Comparison of ENCODE assay signal across 27 cellular contexts in genomic region chr3:161660706-161661105, GRCh38.
"Had no signal": no experiment of that assay in that cellular context is flagged by ENCODE, and none has a peak within 500 bp of the region (broad histone marks: within the 10 kb centered on the region; RNA-seq: fewer than 3 reads in every experiment).

No MANE protein-coding gene starts in this region.

- H3K9me3 ChIP-seq: left lung, lower lobe of right lung, mucosa of descending colon, ovary, right atrium auricular region, right lobe of liver, transverse colon, upper lobe of left lung, vagina had no signal

- H3K27me3 ChIP-seq: left lung, ovary, right atrium auricular region, right lobe of liver, transverse colon, upper lobe of left lung, vagina had no signal

- H3K36me3 Mint-ChIP-seq: mesothelial cell of epicardium; naive thymus-derived CD4-positive, alpha-beta T cell; natural killer cell treated with Interleukin-12 subunit alpha and Interleukin-12 subunit beta and Interleukin-15 and Interleukin-18, amount 100 ng/mL, for 72 hours; stimulated activated memory B cell treated with anti-CD40 and anti-IgM and Interleukin-4, amounts not matched to agents 10 μg/mL and 1 μg/mL and 100 μg/mL, for 72 hours had no signal

- H3K9me3 Mint-ChIP-seq: stimulated activated naive CD8-positive, alpha-beta T cell treated with anti-CD3 and anti-CD28 coated beads, Interleukin-15, amount 100 ng/mL, for 72 hours had no signal

- H3K4me2 ChIP-seq: smooth muscle cell had no signal

- H3K27me3 Mint-ChIP-seq: naive thymus-derived CD4-positive, alpha-beta T cell; natural killer cell treated with Interleukin-12 subunit alpha and Interleukin-12 subunit beta and Interleukin-15 and Interleukin-18, amount 100 ng/mL, for 72 hours; progenitor cell of endocrine pancreas; stimulated activated memory B cell treated with anti-CD40 and anti-IgM and Interleukin-4, amounts not matched to agents 10 μg/mL and 1 μg/mL and 100 μg/mL, for 72 hours; stimulated activated naive CD8-positive, alpha-beta T cell treated with anti-CD3 and anti-CD28 coated beads, Interleukin-15, amount 100 ng/mL, for 72 hours had no signal

- DNase-seq: hippocampal formation; kidney glomerular epithelial cell; left cardiac atrium; left lung; lower lobe of right lung; mammary epithelial cell; mesenchymal stem cell; mucosa of descending colon; naive thymus-derived CD4-positive, alpha-beta T cell; ovary; right lobe of liver; stimulated activated CD4-positive, alpha-beta T cell treated with anti-CD3 and anti-CD28 coated beads, Interleukin-1b, Interleukin-23, amount 100 ng/mL, for 48 hours; stimulated activated CD4-positive, alpha-beta T cell treated with anti-CD3 and anti-CD28 coated beads, Interleukin-2, amount 100 ng/mL, for 48 hours; stimulated activated CD4-positive, alpha-beta T cell treated with anti-CD3 and anti-CD28 coated beads, Interleukin-4, amount 100 ng/mL, for 4 hours; stimulated activated CD8-positive, alpha-beta memory T cell treated with anti-CD3 and anti-CD28 coated beads, Interleukin-4, amount 100 ng/mL, for 48 hours; stimulated activated naive CD4-positive, alpha-beta T cell treated with Interleukin-2 at 50 U/mL for 16 hours; stimulated activated naive CD8-positive, alpha-beta T cell treated with anti-CD3 and anti-CD28 coated beads, Interleukin-15, amount 100 ng/mL, for 72 hours; substantia nigra; transverse colon; upper lobe of left lung had no signal

- H3K4me3 Mint-ChIP-seq: mesothelial cell of epicardium; naive thymus-derived CD4-positive, alpha-beta T cell; natural killer cell treated with Interleukin-12 subunit alpha and Interleukin-12 subunit beta and Interleukin-15 and Interleukin-18, amount 100 ng/mL, for 72 hours; stimulated activated memory B cell treated with anti-CD40 and anti-IgM and Interleukin-4, amounts not matched to agents 10 μg/mL and 1 μg/mL and 100 μg/mL, for 72 hours; stimulated activated naive CD8-positive, alpha-beta T cell treated with anti-CD3 and anti-CD28 coated beads, Interleukin-15, amount 100 ng/mL, for 72 hours had no signal

- H3K4me3 ChIP-seq: left lung, lower lobe of right lung, mucosa of descending colon, ovary, right atrium auricular region, right lobe of liver, smooth muscle cell, transverse colon, upper lobe of left lung, vagina had no signal

- H3K36me3 ChIP-seq: left lung, lower lobe of right lung, ovary, right atrium auricular region, right lobe of liver, transverse colon, upper lobe of left lung, vagina had no signal

- H3K27ac Mint-ChIP-seq: mesothelial cell of epicardium; naive thymus-derived CD4-positive, alpha-beta T cell; natural killer cell treated with Interleukin-12 subunit alpha and Interleukin-12 subunit beta and Interleukin-15 and Interleukin-18, amount 100 ng/mL, for 72 hours; progenitor cell of endocrine pancreas; stimulated activated memory B cell treated with anti-CD40 and anti-IgM and Interleukin-4, amounts not matched to agents 10 μg/mL and 1 μg/mL and 100 μg/mL, for 72 hours; stimulated activated naive CD8-positive, alpha-beta T cell treated with anti-CD3 and anti-CD28 coated beads, Interleukin-15, amount 100 ng/mL, for 72 hours had no signal

- H3K4me1 ChIP-seq: left lung, lower lobe of right lung, right atrium auricular region, right lobe of liver, transverse colon, upper lobe of left lung, vagina had no signal

- H3K4me1 Mint-ChIP-seq: mesothelial cell of epicardium; naive thymus-derived CD4-positive, alpha-beta T cell; stimulated activated memory B cell treated with anti-CD40 and anti-IgM and Interleukin-4, amounts not matched to agents 10 μg/mL and 1 μg/mL and 100 μg/mL, for 72 hours; stimulated activated naive CD8-positive, alpha-beta T cell treated with anti-CD3 and anti-CD28 coated beads, Interleukin-15, amount 100 ng/mL, for 72 hours had no signal

- ATAC-seq: left cardiac atrium; left lung; lower lobe of right lung; mucosa of descending colon; naive thymus-derived CD4-positive, alpha-beta T cell; natural killer cell treated with Interleukin-12 subunit alpha and Interleukin-12 subunit beta and Interleukin-15 and Interleukin-18, amount 100 ng/mL, for 72 hours; right lobe of liver; stimulated activated memory B cell treated with anti-CD40 and anti-IgM and Interleukin-4, amounts not matched to agents 10 μg/mL and 1 μg/mL and 100 μg/mL, for 72 hours; stimulated activated naive CD8-positive, alpha-beta T cell treated with anti-CD3 and anti-CD28 coated beads, Interleukin-15, amount 100 ng/mL, for 72 hours had no signal
